In genomic region chr2:151860210-151860609, GRCh38 we compare ENCODE assay signal across 18 cellular contexts. TPM values are rescaled to one million over a fixed set of nuclear protein-coding genes. Genes with fewer than 3 reads are reported as not detected.
A peak's percentile ranks its signal among the peaks of the same experiment; 100 is the strongest.
DNase-seq lines count a peak whose midpoint lies in the region; ATAC-seq, FAIRE-seq and TF ChIP-seq lines count a peak whose summit lies in the region.
"Had no signal": no experiment of that assay in that cellular context is flagged by ENCODE, and none has a peak within 500 bp of the region (broad histone marks: within the 10 kb centered on the region; RNA-seq: fewer than 3 reads in every experiment).

No MANE protein-coding gene starts in this region.

- no peaks in the 10 kb centered on the region for H3K36me3 Mint-ChIP-seq in natural killer cell treated with Interleukin-12 subunit alpha and Interleukin-12 subunit beta and Interleukin-15 and Interleukin-18, amount 100 ng/mL, for 72 hours
- H3K36me3 Mint-ChIP-seq: CD14-positive monocyte had no signal

- H3K36me3 ChIP-seq in K562 (ENCODE audit: control insufficient read depth, insufficient read depth, low read length) = no peaks in the 10 kb centered on the region

- intact Hi-C loops in K562 (cut with micrococcal nuclease) = no loop called here

- no peak for TF ChIP-seq RAD21 in K562 (CRISPR knock-in tag; conservative IDR thresholded peaks at IDR 0.05 in 1 of 2, IDR thresholded peaks at IDR 0.05 in 1 of 2)

- no peak overlapping the region for H3K4me3 ChIP-seq in K562
- H3K4me3 ChIP-seq: A549 had no signal

- ATAC-seq in K562 (no peak), HG02798 (IDR thresholded peaks at IDR 0.05; ENCODE audit: poor library complexity, unreplicated experiment) (no peak)
- no peak for ATAC-seq in natural killer cell treated with Interleukin-12 subunit alpha and Interleukin-12 subunit beta and Interleukin-15 and Interleukin-18, amount 100 ng/mL, for 72 hours
- ATAC-seq: A549, Panc1 had no signal

- no peaks in the 10 kb centered on the region for H3K9me3 ChIP-seq in K562 (replicated peaks; ENCODE audit: control insufficient read depth, insufficient read depth, low read depth, low read length)
- H3K9me3 ChIP-seq: A549 had no signal

- no peak overlapping the region for H3K4me3 Mint-ChIP-seq in natural killer cell treated with Interleukin-12 subunit alpha and Interleukin-12 subunit beta and Interleukin-15 and Interleukin-18, amount 100 ng/mL, for 72 hours
- H3K4me3 Mint-ChIP-seq: B cell, CD14-positive monocyte had no signal

- 1% methylated on average over 4 of the region's 4 CpGs for WGBS in K562 (ENCODE audit: insufficient coverage, low coverage, missing lambda C conversion rate)

- POLR2A ChIA-PET in K562 (lab: Yijun Ruan, JAX) = interaction anchor here (1.1 kb wide), 1 partner anchor 26 kb away, joined by 3 read pairs; no protein-coding TSS in a partner anchor

- DNase-seq in GM12891 (ENCODE audit: insufficient read length, low spot score) (no peak), M059J (ENCODE audit: low read depth) (peak; percentile 16), K562 (ENCODE audit: extremely low read depth in 1 of 4, low spot score in 3 of 4) (no peak), kidney tubule cell (ENCODE audit: low spot score) (peak; percentile 52)
- DNase-seq in natural killer cell treated with Interleukin-12 subunit alpha and Interleukin-12 subunit beta and Interleukin-15 and Interleukin-18, amount 100 ng/mL, for 72 hours (ENCODE audit: low spot score) = no peak
- no peak for DNase-seq in stimulated activated CD4-positive, alpha-beta T cell treated with anti-CD3 and anti-CD28 coated beads, Interleukin-12 subunit alpha, Interleukin-12 subunit beta, amount 100 ng/mL, for 4 hours
- DNase-seq: DMS53, KG1, MV-4-11, NCI-H1694 treated with DMSO at 0.1 percent for 48 hours, NCI-H2081 treated with DMSO at 0.1 percent for 48 hours, NCI-H69 had no signal

- no peak overlapping the region for H3K27ac ChIP-seq in K562 (ENCODE audit: extremely low read depth, low read depth, low read length)
- H3K27ac ChIP-seq: A549 had no signal

- peaks cover 0 to 13% of the 10 kb centered on the region in 2 experiments; a peak in 4 of 5 replicates for H3K27me3 ChIP-seq in K562 (ENCODE audit: control insufficient read depth in 2 of 2, insufficient read depth in 2 of 2, low read length in 2 of 2)

- TF ChIP-seq POLR2A in GM12891 (IDR thresholded peaks at IDR 0.05; ENCODE audit: low read depth, low read length) (no peak), K562 (conservative IDR thresholded peaks at IDR 0.05) (no peak)

- no peak overlapping the region for H3K4me2 ChIP-seq in K562 (ENCODE audit: insufficient read depth, low read length)
- H3K4me2 ChIP-seq: A549 had no signal

- BruUV-seq in K562 (replicated peaks; lab: Mats Ljungman, UMichigan) = no TSS peak

- no peaks in the 10 kb centered on the region for H3K9me3 Mint-ChIP-seq in natural killer cell treated with Interleukin-12 subunit alpha and Interleukin-12 subunit beta and Interleukin-15 and Interleukin-18, amount 100 ng/mL, for 72 hours

- peaks cover 0 to 5% of the 10 kb centered on the region in 2 donors for H3K27me3 Mint-ChIP-seq in natural killer cell treated with Interleukin-12 subunit alpha and Interleukin-12 subunit beta and Interleukin-15 and Interleukin-18, amount 100 ng/mL, for 72 hours

- no peak for TF ChIP-seq CTCF in K562 (IDR thresholded peaks at IDR 0.05 in 2 of 3, conservative IDR thresholded peaks at IDR 0.05 in 1 of 3; ENCODE audit: insufficient read depth in 2 of 3, low read depth in 1 of 3, low read length in 3 of 3)

- in situ Hi-C loops in K562 (cut with MboI) = no loop called here

- FAIRE-seq in GM12891 (lab: Jason Lieb, UNC) (peak; percentile 35), K562 (lab: Jason Lieb, UNC) (no peak)
- FAIRE-seq: A549, H54 had no signal

- no peak overlapping the region for H2AFZ ChIP-seq in K562 (ENCODE audit: low read depth, low read length)

- H3K27ac Mint-ChIP-seq in natural killer cell treated with Interleukin-12 subunit alpha and Interleukin-12 subunit beta and Interleukin-15 and Interleukin-18, amount 100 ng/mL, for 72 hours = no peak overlapping the region
- H3K27ac Mint-ChIP-seq: B cell, CD14-positive monocyte had no signal

- no peaks in the 10 kb centered on the region for H3K4me1 Mint-ChIP-seq in natural killer cell treated with Interleukin-12 subunit alpha and Interleukin-12 subunit beta and Interleukin-15 and Interleukin-18, amount 100 ng/mL, for 72 hours (ENCODE audit: low read depth in 2 of 2)
- H3K4me1 Mint-ChIP-seq: CD14-positive monocyte had no signal

- no peaks in the 10 kb centered on the region for H3K9me1 ChIP-seq in K562 (ENCODE audit: control insufficient read depth, insufficient read depth, low read length)

- H4K20me1 ChIP-seq in K562 (replicated peaks; ENCODE audit: control insufficient read depth, insufficient read depth, low read length) = no peaks in the 10 kb centered on the region

- no peak for TF ChIP-seq EP300 in K562 (IDR thresholded peaks at IDR 0.05; ENCODE audit: low read length)

- CTCF ChIA-PET in K562 (lab: Yijun Ruan, JAX; ENCODE audit: low intra/inter-chr PET ratio) = no interaction called here

- no peaks in the 10 kb centered on the region for H3K79me2 ChIP-seq in K562 (ENCODE audit: control insufficient read depth, insufficient read depth, low read length)

- no peaks in the 10 kb centered on the region for H3K4me1 ChIP-seq in K562 (replicated peaks in 1 of 2; ENCODE audit: control insufficient read depth in 2 of 2, insufficient read depth in 2 of 2, low read length in 2 of 2)
- H3K4me1 ChIP-seq: A549 had no signal

- no peak overlapping the region for H3K9ac ChIP-seq in K562 (ENCODE audit: insufficient read depth in 1 of 2, low read depth in 2 of 2, low read length in 2 of 2)

TF ChIP-seq in GM12891, 5 proteins besides CTCF, POLR2A, EP300 and RAD21:
- no peak for TF ChIP-seq TAF1 (IDR thresholded peaks at IDR 0.05; ENCODE audit: low read depth, low read length)
- TF ChIP-seq POU2F2 (IDR thresholded peaks at IDR 0.05; ENCODE audit: low read depth, low read length) = no peak
- no peak for TF ChIP-seq PAX5 (IDR thresholded peaks at IDR 0.05; ENCODE audit: insufficient read depth, low read length, severe bottlenecking)
- TF ChIP-seq SPI1 (IDR thresholded peaks at IDR 0.05; ENCODE audit: low read depth, low read length) = no peak

TF ChIP-seq in K562, 482 proteins besides CTCF, POLR2A, EP300 and RAD21:
- peak; percentile 53 for TF ChIP-seq HMBOX1 (IDR thresholded peaks at IDR 0.05)
- no peak for TF ChIP-seq ZNF444 (CRISPR knock-in tag; IDR thresholded peaks at IDR 0.05)

RNA-seq across cellular contexts. Expression of gene ARL5A, which starts 32.0 kb away (rescaled TPM):
- 25.9 TPM for polyA plus RNA-seq in GM12891 (2012; ENCODE audit: low read depth, missing spikeins)
- total RNA-seq in M059J (2014; rRNA removed; shearing (Covaris generic)) = 21.1 and 60.4 TPM in 2 replicates
- 74.2 and 178 TPM in 2 replicates for total RNA-seq in K562 (2011; cell fraction: chromatin; rRNA removed; ENCODE audit: low replicate concordance)
- total RNA-seq in K562 (2011; cell fraction: nucleolus; rRNA removed) = 34.4 and 36.5 TPM in 2 replicates
- total RNA-seq in K562 (2011; cell fraction: nucleoplasm; rRNA removed) = 75.4 and 160 TPM in 2 replicates
- 117 and 132 TPM in 2 replicates for total RNA-seq in K562 (2014; rRNA removed)
- 102 and 118 TPM in 2 replicates for total RNA-seq in K562 (2014; rRNA removed; fragmentation: Illumina TruSeq; extraction: Trizol)
- 76.1 and 101 TPM in 2 replicates for total RNA-seq in K562 (2015; rRNA removed; fragmentation: Illumina TruSeq; extraction: Trizol)
- 92.2 and 94.3 TPM in 2 replicates for total RNA-seq in K562 (2021)
- 65.1 and 71.1 TPM in 2 replicates for polyA plus RNA-seq in K562 (2011; rRNA removed)
- 22.9 and 43.5 TPM in 2 replicates for polyA plus RNA-seq in K562 (2011; cell fraction: cytosol; rRNA removed)
- polyA plus RNA-seq in K562 (2011; cell fraction: nucleus; rRNA removed) = 46.1 and 59.3 TPM in 2 replicates
- polyA plus RNA-seq in K562 (2012) = 41.6 and 51.1 TPM in 2 replicates
- 85.4 and 88.4 TPM in 2 replicates for polyA plus RNA-seq in K562 (2014; fragmentation: Illumina TruSeq; extraction: Trizol)
- 10 to 100 TPM; 16.3 to 16.9 TPM for polyA plus RNA-seq in K562 (2014; fragmentation: Nextera tagmentation; extraction: Ambion mirVana)
- polyA plus RNA-seq in K562 (2014; rRNA removed) = 74.8 and 75.6 TPM in 2 replicates
- 144 and 168 TPM in 2 replicates for polyA minus RNA-seq in K562 (2011; rRNA and poly(A)+ RNA removed)
- 50.1 and 63.7 TPM in 2 replicates for polyA minus RNA-seq in K562 (2011; cell fraction: cytosol; rRNA and poly(A)+ RNA removed)
- 63.5 and 96.7 TPM in 2 replicates for polyA minus RNA-seq in K562 (2011; cell fraction: nucleus; rRNA and poly(A)+ RNA removed)
- 10 to 100 TPM; 45.5 to 68.2 TPM for total RNA-seq in natural killer cell treated with Interleukin-12 subunit alpha and Interleukin-12 subunit beta and Interleukin-15 and Interleukin-18, amount 100 ng/mL, for 72 hours

Comparison
In these comparisons a context has a peak if more than half of its experiments do, and no peak if none do; other contexts are left out.
1. DNase-seq: peak in M059J (single experiment) and kidney tubule cell (single experiment); none in GM12891 (single experiment), K562 (0 of 4), natural killer cell treated with Interleukin-12 subunit alpha and Interleukin-12 subunit beta and Interleukin-15 and Interleukin-18, amount 100 ng/mL, for 72 hours (single experiment) and stimulated activated CD4-positive, alpha-beta T cell treated with anti-CD3 and anti-CD28 coated beads, Interleukin-12 subunit alpha, Interleukin-12 subunit beta, amount 100 ng/mL, for 4 hours (single experiment).